17 cellular contexts compared by ENCODE assay signal in genomic region chr17:73705594-73705993, GRCh38.
DNase-seq lines count a peak whose midpoint lies in the region; ATAC-seq and TF ChIP-seq lines count a peak whose summit lies in the region.
"Had no signal": no experiment of that assay in that cellular context is flagged by ENCODE, and none has a peak within 500 bp of the region (broad histone marks: within the 10 kb centered on the region; RNA-seq: fewer than 3 reads in every experiment).

No MANE protein-coding gene starts in this region.

- no peaks in the 10 kb centered on the region for H3K36me3 Mint-ChIP-seq in activated T-helper 1 cell treated with anti-CD3 and anti-CD28 coated beads, Interleukin-12 subunit alpha, Interleukin-12 subunit beta, Interleukin-2, Interleukin-4 antibody, amounts not matched to agents 30 ng/mL and 10 ng/mL and 1 ng/mL, durations not matched to agents 14 hours and 24 hours and 36 hours (ENCODE audit: low read depth)
- H3K36me3 Mint-ChIP-seq: activated naive CD8-positive, alpha-beta T cell treated with anti-CD3 and anti-CD28 coated beads, Interleukin-2, amount 10 ng/mL, durations not matched to agents 7 days and 5 days had no signal

- peaks cover 2% of the 10 kb centered on the region for H3K9me3 ChIP-seq in aorta (ENCODE audit: control insufficient read depth, low read length)
- H3K9me3 ChIP-seq: vagina had no signal

- H3K27me3 ChIP-seq in dorsolateral prefrontal cortex (peaks cover 0 to 13% (median 0%) of the 10 kb centered on the region in 45 donors), aorta (ENCODE audit: control insufficient read depth in 1 of 2, insufficient read depth in 2 of 2, low read length in 1 of 2) (no peaks in the 10 kb centered on the region)
- H3K27me3 ChIP-seq: vagina had no signal

- no peaks in the 10 kb centered on the region for H3K36me3 ChIP-seq in aorta (ENCODE audit: control insufficient read depth in 1 of 2, insufficient read depth in 2 of 2, low read length in 1 of 2)
- H3K36me3 ChIP-seq: spleen, vagina had no signal

- no peak overlapping the region for H3K4me3 Mint-ChIP-seq in activated T-helper 1 cell treated with anti-CD3 and anti-CD28 coated beads, Interleukin-12 subunit alpha, Interleukin-12 subunit beta, Interleukin-2, Interleukin-4 antibody, amounts not matched to agents 30 ng/mL and 10 ng/mL and 1 ng/mL, durations not matched to agents 14 hours and 24 hours and 36 hours
- H3K4me3 Mint-ChIP-seq: activated CD4-positive, alpha-beta memory T cell treated with anti-CD3 and anti-CD28 coated beads, Interleukin-2, amount 10 ng/mL, durations not matched to agents 7 days and 5 days; activated naive CD8-positive, alpha-beta T cell treated with anti-CD3 and anti-CD28 coated beads, Interleukin-2, amount 10 ng/mL, durations not matched to agents 7 days and 5 days; endodermal cell; naive thymus-derived CD8-positive, alpha-beta T cell; T-helper 1 cell treated with Interleukin-12 subunit alpha and Interleukin-12 subunit beta and Interleukin-4 antibody, amounts not matched to agents 30 μg/mL and 1 μg/mL, for 36 hours had no signal

- no peak overlapping the region for H3K27ac Mint-ChIP-seq in activated T-helper 1 cell treated with anti-CD3 and anti-CD28 coated beads, Interleukin-12 subunit alpha, Interleukin-12 subunit beta, Interleukin-2, Interleukin-4 antibody, amounts not matched to agents 30 ng/mL and 10 ng/mL and 1 ng/mL, durations not matched to agents 14 hours and 24 hours and 36 hours
- H3K27ac Mint-ChIP-seq: activated CD4-positive, alpha-beta memory T cell treated with anti-CD3 and anti-CD28 coated beads, Interleukin-2, amount 10 ng/mL, durations not matched to agents 7 days and 5 days; activated naive CD8-positive, alpha-beta T cell treated with anti-CD3 and anti-CD28 coated beads, Interleukin-2, amount 10 ng/mL, durations not matched to agents 7 days and 5 days; endodermal cell; naive thymus-derived CD8-positive, alpha-beta T cell; T-helper 1 cell treated with Interleukin-12 subunit alpha and Interleukin-12 subunit beta and Interleukin-4 antibody, amounts not matched to agents 30 μg/mL and 1 μg/mL, for 36 hours had no signal

- H3K9me3 Mint-ChIP-seq in activated T-helper 1 cell treated with anti-CD3 and anti-CD28 coated beads, Interleukin-12 subunit alpha, Interleukin-12 subunit beta, Interleukin-2, Interleukin-4 antibody, amounts not matched to agents 30 ng/mL and 10 ng/mL and 1 ng/mL, durations not matched to agents 14 hours and 24 hours and 36 hours: no peaks in the 10 kb centered on the region
- H3K9me3 Mint-ChIP-seq: activated CD4-positive, alpha-beta memory T cell treated with anti-CD3 and anti-CD28 coated beads, Interleukin-2, amount 10 ng/mL, durations not matched to agents 7 days and 5 days; activated naive CD8-positive, alpha-beta T cell treated with anti-CD3 and anti-CD28 coated beads, Interleukin-2, amount 10 ng/mL, durations not matched to agents 7 days and 5 days; endodermal cell; T-helper 1 cell treated with Interleukin-12 subunit alpha and Interleukin-12 subunit beta and Interleukin-4 antibody, amounts not matched to agents 30 μg/mL and 1 μg/mL, for 36 hours had no signal

- peak in 2 of 56 donors; percentile 8 to 13 for TF ChIP-seq CTCF in dorsolateral prefrontal cortex (IDR thresholded peaks at IDR 0.05 in 54 of 56, conservative IDR thresholded peaks at IDR 0.05 in 2 of 56; ENCODE audit: low read depth in 1 of 56, partially characterized antibody in 56 of 56)

- intact Hi-C loops in dorsolateral prefrontal cortex (cut with DNase I) (loop anchor here in 1 of 2 donors (5.0 kb wide), 1 partner anchor 58 kb away; no protein-coding TSS in a partner anchor), aorta (cut with DNase I) (loop anchor here in 1 of 2 donors (10.0 kb wide), 1 partner anchor 101 kb away; no protein-coding TSS in a partner anchor)
- intact Hi-C loops in activated T-helper 1 cell treated with anti-CD3 and anti-CD28 coated beads, Interleukin-12 subunit alpha, Interleukin-12 subunit beta, Interleukin-2, Interleukin-4 antibody, amounts not matched to agents 30 ng/mL and 10 ng/mL and 1 ng/mL, durations not matched to agents 14 hours and 24 hours and 36 hours (cut with micrococcal nuclease): no loop called here

- DNase-seq in Daoy (ENCODE audit: low read depth): peak; percentile 93
- peak; percentile 38 for DNase-seq in NCI-H69 (lab: John Stamatoyannopoulos, UW)
- peak in 8 of 10 donors; percentile 54 to 84 (median 66) for DNase-seq in dorsolateral prefrontal cortex
- peak; percentile 74 for DNase-seq in mucosa of gallbladder (ENCODE audit: low spot score)
- DNase-seq in activated T-helper 1 cell treated with anti-CD3 and anti-CD28 coated beads, Interleukin-12 subunit alpha, Interleukin-12 subunit beta, Interleukin-2, Interleukin-4 antibody, amounts not matched to agents 30 ng/mL and 10 ng/mL and 1 ng/mL, durations not matched to agents 14 hours and 24 hours and 36 hours (ENCODE audit: low spot score): no peak
- no peak for DNase-seq in aorta
- DNase-seq: activated CD4-positive, alpha-beta memory T cell treated with anti-CD3 and anti-CD28 coated beads, Interleukin-2, amount 10 ng/mL, durations not matched to agents 7 days and 5 days; activated naive CD8-positive, alpha-beta T cell treated with anti-CD3 and anti-CD28 coated beads, Interleukin-2, amount 10 ng/mL, durations not matched to agents 7 days and 5 days; DMS79; endodermal cell; naive thymus-derived CD8-positive, alpha-beta T cell; NCI-H510A; spleen had no signal

- H3K4me1 ChIP-seq in aorta (ENCODE audit: control insufficient read depth in 1 of 2, insufficient read depth in 2 of 2, low read length in 2 of 2): no peaks in the 10 kb centered on the region

- H3K27me3 Mint-ChIP-seq in activated T-helper 1 cell treated with anti-CD3 and anti-CD28 coated beads, Interleukin-12 subunit alpha, Interleukin-12 subunit beta, Interleukin-2, Interleukin-4 antibody, amounts not matched to agents 30 ng/mL and 10 ng/mL and 1 ng/mL, durations not matched to agents 14 hours and 24 hours and 36 hours (ENCODE audit: insufficient read depth): peaks cover 6% of the 10 kb centered on the region

- H3K4me3 ChIP-seq in dorsolateral prefrontal cortex: no peak overlapping the region
- no peak overlapping the region for H3K4me3 ChIP-seq in aorta (ENCODE audit: low read length in 2 of 2)
- H3K4me3 ChIP-seq: spleen, vagina had no signal

- peaks cover 7% of the 10 kb centered on the region for H3K4me1 Mint-ChIP-seq in activated T-helper 1 cell treated with anti-CD3 and anti-CD28 coated beads, Interleukin-12 subunit alpha, Interleukin-12 subunit beta, Interleukin-2, Interleukin-4 antibody, amounts not matched to agents 30 ng/mL and 10 ng/mL and 1 ng/mL, durations not matched to agents 14 hours and 24 hours and 36 hours (ENCODE audit: low read depth)

- H3K27ac ChIP-seq in dorsolateral prefrontal cortex (no peak overlapping the region), aorta (ENCODE audit: low read depth in 1 of 2, low read length in 2 of 2) (no peak overlapping the region)
- H3K27ac ChIP-seq: vagina had no signal

- ATAC-seq in HG03025 (IDR thresholded peaks at IDR 0.05; ENCODE audit: low FRiP score, unreplicated experiment) (no peak), GM21825 (IDR thresholded peaks at IDR 0.05; ENCODE audit: unreplicated experiment) (no peak), aorta (ENCODE audit: low FRiP score) (no peak)
- ATAC-seq: naive thymus-derived CD8-positive, alpha-beta T cell had no signal

- 37 to 43% methylated on average over 7 of the region's 7 CpGs for WGBS in aorta, 2 donors

Comparison
In these comparisons a context has a peak if more than half of its experiments do, and no peak if none do; other contexts are left out.
1. DNase-seq: peak in Daoy (single experiment), NCI-H69 (single experiment), dorsolateral prefrontal cortex (8 of 10) and mucosa of gallbladder (single experiment); none in activated T-helper 1 cell treated with anti-CD3 and anti-CD28 coated beads, Interleukin-12 subunit alpha, Interleukin-12 subunit beta, Interleukin-2, Interleukin-4 antibody, amounts not matched to agents 30 ng/mL and 10 ng/mL and 1 ng/mL, durations not matched to agents 14 hours and 24 hours and 36 hours (single experiment) and aorta (0 of 2).